In genomic region chr7:139340037-139340807, GRCh38 we compare ENCODE assay signal across 1 cellular context.
TF ChIP-seq lines count a peak whose summit lies in the region.

No MANE protein-coding gene starts in this region.

TF ChIP-seq in H1, 55 proteins besides CTCF, POLR2A, EP300 and RAD21:
- TF ChIP-seq ASH2L (IDR thresholded peaks at IDR 0.05; ENCODE audit: low read length) = peak; percentile 100
- no peak for TF ChIP-seq SIRT6 (IDR thresholded peaks at IDR 0.05; ENCODE audit: low read length)
- no peak for TF ChIP-seq CBX8 (IDR thresholded peaks at IDR 0.05; ENCODE audit: borderline replicate concordance, low read depth, low read length)
- TF ChIP-seq JUN (IDR thresholded peaks at IDR 0.05; ENCODE audit: low read depth, low read length) = no peak
- TF ChIP-seq BACH1 (IDR thresholded peaks at IDR 0.05; ENCODE audit: low read length) = no peak
- TF ChIP-seq YY1 (IDR thresholded peaks at IDR 0.05; ENCODE audit: low read depth, low read length) = peak; percentile 74; the same call in 1 of the 2 replicates
- peak; percentile 80 for TF ChIP-seq JUND (IDR thresholded peaks at IDR 0.05; ENCODE audit: low read length)
- TF ChIP-seq GABPA (IDR thresholded peaks at IDR 0.05; ENCODE audit: borderline replicate concordance, insufficient read depth, low read length) = peak; percentile 96
- no peak for TF ChIP-seq CHD7 (IDR thresholded peaks at IDR 0.05; ENCODE audit: insufficient replicate concordance, low read length)
- TF ChIP-seq CTBP2 (IDR thresholded peaks at IDR 0.05; ENCODE audit: borderline replicate concordance, insufficient read depth, insufficient read length, low read length) = no peak
- TF ChIP-seq NANOG (IDR thresholded peaks at IDR 0.05; ENCODE audit: insufficient read depth, low read depth, low read length, poor library complexity, severe bottlenecking) = peak; percentile 40
- peak; percentile 39; the same call in 1 of the 2 replicates for TF ChIP-seq TCF12 (IDR thresholded peaks at IDR 0.05; ENCODE audit: low read depth, low read length)
- TF ChIP-seq ZNF274 (IDR thresholded peaks at IDR 0.05; ENCODE audit: borderline replicate concordance, extremely low read depth, low read length) = no peak
- no peak for TF ChIP-seq RXRA (IDR thresholded peaks at IDR 0.05; ENCODE audit: insufficient read depth, low read depth, low read length)
- TF ChIP-seq PHF8 (conservative IDR thresholded peaks at IDR 0.05; ENCODE audit: low read depth, low read length) = no peak; the same call in 1 of the 2 replicates
- peak; percentile 92 for TF ChIP-seq POLR2AphosphoS5 (IDR thresholded peaks at IDR 0.05; ENCODE audit: low read depth, low read length)
- peak; percentile 94 for TF ChIP-seq CREB1 (IDR thresholded peaks at IDR 0.05)
- TF ChIP-seq EGR1 (IDR thresholded peaks at IDR 0.05; ENCODE audit: borderline replicate concordance, low read depth, low read length) = peak; percentile 86
- TF ChIP-seq ATF2 (IDR thresholded peaks at IDR 0.05; ENCODE audit: low read length) = peak; percentile 99
- TF ChIP-seq CHD2 (IDR thresholded peaks at IDR 0.05; ENCODE audit: low read length) = no peak
- TF ChIP-seq TEAD4 (IDR thresholded peaks at IDR 0.05; ENCODE audit: low read depth, low read length) = peak; percentile 64; the same call in 1 of the 2 replicates
- no peak for TF ChIP-seq CHD1 (IDR thresholded peaks at IDR 0.05; ENCODE audit: low read depth, low read length)
- TF ChIP-seq TAF1 (IDR thresholded peaks at IDR 0.05; ENCODE audit: low read depth, low read length) = peak; percentile 67
- peak; percentile 85 for TF ChIP-seq ATF3 (IDR thresholded peaks at IDR 0.05; ENCODE audit: insufficient read depth, low read depth, low read length)
- no peak for TF ChIP-seq KDM5A (IDR thresholded peaks at IDR 0.05; ENCODE audit: low read length)
- peak; percentile 100 for TF ChIP-seq RBBP5 (IDR thresholded peaks at IDR 0.05; ENCODE audit: borderline replicate concordance, low read depth, low read length)
- TF ChIP-seq RFX5 (IDR thresholded peaks at IDR 0.05; ENCODE audit: borderline replicate concordance, low read depth, low read length) = no peak
- peak; percentile 38; the same call in 1 of the 2 replicates for TF ChIP-seq SP1 (IDR thresholded peaks at IDR 0.05; ENCODE audit: low read depth, low read length)
- peak; percentile 88 for TF ChIP-seq NRF1 (IDR thresholded peaks at IDR 0.05; ENCODE audit: low read depth, low read length)
- no peak for TF ChIP-seq SUZ12 (IDR thresholded peaks at IDR 0.05; ENCODE audit: low read length)
- TF ChIP-seq TAF7 (optimal IDR thresholded peaks at IDR 0.05; ENCODE audit: borderline replicate concordance, low read depth, low read length) = peak; percentile 34
- TF ChIP-seq MAFK (IDR thresholded peaks at IDR 0.05; ENCODE audit: low read depth, low read length) = peak; percentile 81; the same call in 1 of the 2 replicates
- TF ChIP-seq SIX5 (IDR thresholded peaks at IDR 0.05; ENCODE audit: low read depth, low read length) = peak; percentile 42
- TF ChIP-seq SRF (IDR thresholded peaks at IDR 0.05; ENCODE audit: low read depth, low read length) = peak; percentile 63
- TF ChIP-seq EZH2 (IDR thresholded peaks at IDR 0.05; ENCODE audit: low read depth, low read length, severe bottlenecking) = no peak
- TF ChIP-seq CEBPB (IDR thresholded peaks at IDR 0.05; ENCODE audit: low read depth, low read length) = 0 out of 2 replicates have a peak, but pooled peaks have one; percentile 72
- no peak for TF ChIP-seq GTF2F1 (IDR thresholded peaks at IDR 0.05; ENCODE audit: borderline replicate concordance, low read depth, low read length)
- TF ChIP-seq BCL11A (IDR thresholded peaks at IDR 0.05; ENCODE audit: low read depth in 2 of 2, low read length in 2 of 2) = no peak
- TF ChIP-seq SP2 (IDR thresholded peaks at IDR 0.05; ENCODE audit: low read length) = no peak
- TF ChIP-seq HDAC2 (IDR thresholded peaks at IDR 0.05; ENCODE audit: borderline replicate concordance in 1 of 2, low read depth in 2 of 2, low read length in 2 of 2) = no peak; a peak in 1 of 4 replicates
- TF ChIP-seq HDAC6 (IDR thresholded peaks at IDR 0.05; ENCODE audit: low read depth, low read length) = no peak
- peak; percentile 93 for TF ChIP-seq USF2 (IDR thresholded peaks at IDR 0.05; ENCODE audit: low read length)
- TF ChIP-seq KDM4A (IDR thresholded peaks at IDR 0.05; ENCODE audit: low read depth, low read length, severe bottlenecking) = peak; percentile 52
- TF ChIP-seq CBX5 (IDR thresholded peaks at IDR 0.05; ENCODE audit: low read depth, low read length) = no peak
- TF ChIP-seq MAX (IDR thresholded peaks at IDR 0.05) = peak; percentile 32; the same call in 1 of the 2 replicates
- no peak for TF ChIP-seq FOSL1 (IDR thresholded peaks at IDR 0.05; ENCODE audit: insufficient read depth, low read depth, low read length)
- TF ChIP-seq SP4 (IDR thresholded peaks at IDR 0.05; ENCODE audit: low read length) = 0 out of 2 replicates have a peak, but pooled peaks have one; percentile 37
- no peak for TF ChIP-seq SAP30 (IDR thresholded peaks at IDR 0.05; ENCODE audit: insufficient read depth, insufficient replicate concordance, low read length)
- TF ChIP-seq KDM1A (IDR thresholded peaks at IDR 0.05; ENCODE audit: borderline replicate concordance, low read length) = peak; percentile 89
- no peak for TF ChIP-seq BRCA1 (IDR thresholded peaks at IDR 0.05; ENCODE audit: low read depth, low read length)
- TF ChIP-seq SIN3A (conservative IDR thresholded peaks at IDR 0.05 in 1 of 2, IDR thresholded peaks at IDR 0.05 in 1 of 2; ENCODE audit: low read depth in 1 of 2, low read length in 2 of 2) = peak; percentile 19 to 62; a peak in 1 of 4 replicates
- no peak for TF ChIP-seq POU5F1 (IDR thresholded peaks at IDR 0.05; ENCODE audit: low read depth, low read length)
- no peak for TF ChIP-seq RNF2 (IDR thresholded peaks at IDR 0.05; ENCODE audit: borderline replicate concordance, low read depth, low read length, missing control alignments, poor library complexity, severe bottlenecking)
- 0 out of 2 replicates have a peak, but pooled peaks have one; percentile 55 for TF ChIP-seq E2F6 (IDR thresholded peaks at IDR 0.05)
- peak; percentile 99 for TF ChIP-seq TBP (IDR thresholded peaks at IDR 0.05; ENCODE audit: low read depth, low read length)
